Comparison of ENCODE assay signal across 8 cellular contexts in the genomic region with DNA sequence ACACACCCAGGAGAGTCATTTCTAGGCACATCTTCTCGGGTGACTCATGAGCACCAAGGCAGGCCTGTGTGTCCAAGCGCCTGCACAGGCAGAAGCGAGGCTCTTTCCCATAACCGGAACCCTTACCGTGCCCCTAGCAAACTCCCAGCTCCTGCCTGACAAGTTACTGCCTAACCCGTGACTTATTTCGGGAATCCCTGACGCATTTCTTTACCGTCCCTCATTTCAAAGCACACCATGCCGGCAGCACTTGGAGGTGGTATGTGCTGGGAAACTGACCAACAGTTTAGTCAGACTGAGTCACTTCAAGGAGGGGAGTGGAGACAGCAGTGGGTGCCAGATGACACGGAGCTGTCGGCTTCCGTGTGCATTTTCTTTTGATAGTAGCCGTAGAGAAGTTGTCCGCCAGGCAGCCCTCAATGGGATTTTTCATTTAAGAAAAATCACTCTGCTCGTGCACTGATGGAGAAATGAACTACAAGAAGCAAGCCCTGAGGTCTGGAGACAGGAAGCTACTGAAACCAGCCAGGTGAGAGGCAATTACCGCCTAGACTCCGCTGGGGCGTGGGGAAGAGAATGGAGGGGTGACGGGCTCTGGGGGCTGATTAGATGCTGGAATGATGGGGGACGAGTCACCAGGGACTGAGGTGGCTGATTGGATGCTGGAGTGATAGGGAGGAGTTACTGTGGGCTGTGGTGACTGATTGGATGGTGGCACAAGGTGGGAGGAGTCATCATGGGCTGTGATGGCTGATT. TPM values are rescaled to one million over a fixed set of nuclear protein-coding genes. Genes with fewer than 3 reads are reported as not detected.
DNase-seq lines count a peak whose midpoint lies in the region; ATAC-seq and TF ChIP-seq lines count a peak whose summit lies in the region.

No MANE protein-coding gene starts in this region.

- RAD21 ChIA-PET in HCT116 (lab: Charles Lee; ENCODE audit: low non-redundant PET in 1 of 2, low total read pairs in 2 of 2, uncharacterized antibody in 2 of 2, unreplicated experiment in 2 of 2): interaction anchor here in 1 of 2 experiments (0.7 kb wide), 1 partner anchor 76 kb away, joined by 3 read pairs; no protein-coding TSS in a partner anchor

- peaks cover 8% of the 10 kb centered on the region for H3K9me3 Mint-ChIP-seq in WTC11

- no peak overlapping the region for H2AFZ ChIP-seq in HCT116 (ENCODE audit: low read depth, low read length, poor library complexity, severe bottlenecking)

- CTCF ChIA-PET in HCT116 (lab: Charles Lee) (interaction anchor here (0.6 to 2.3 kb wide), 7 partner anchors 17 to 197 kb away, joined by 3 to 8 read pairs (median 4); no protein-coding TSS in a partner anchor), WTC11 (lab: Charles Lee) (no interaction called here)

- POLR2A ChIA-PET in HCT116 (lab: Charles Lee) (interaction anchor here (0.9 to 2.7 kb wide), 3 partner anchors 17 to 41 kb away, joined by 3 to 8 read pairs (median 4); no protein-coding TSS in a partner anchor), WTC11 (lab: Charles Lee) (no interaction called here)

- H3K4me1 Mint-ChIP-seq in WTC11: no peaks in the 10 kb centered on the region

- H4K20me1 ChIP-seq in HCT116 (ENCODE audit: insufficient read depth): no peaks in the 10 kb centered on the region

- TF ChIP-seq CTCF in HCT116 (IDR thresholded peaks at IDR 0.05 in 2 of 3, conservative IDR thresholded peaks at IDR 0.05 in 1 of 3; ENCODE audit: borderline replicate concordance in 1 of 3, insufficient read depth in 1 of 3, low read depth in 2 of 3, low read length in 2 of 3): no peak
- TF ChIP-seq CTCF in WTC11 (IDR thresholded peaks at IDR 0.05): no peak
- TF ChIP-seq CTCF in left ventricle myocardium inferior (IDR thresholded peaks at IDR 0.05; ENCODE audit: borderline replicate concordance): no peak

- H3K4me3 Mint-ChIP-seq in WTC11: no peak overlapping the region

- ATAC-seq in HCT116 (peak; percentile 89), WTC11 (peak; percentile 86), HG03565 (IDR thresholded peaks at IDR 0.05; ENCODE audit: unreplicated experiment) (no peak), GM18867 (IDR thresholded peaks at IDR 0.05; ENCODE audit: unreplicated experiment) (no peak)

- TF ChIP-seq POLR2A in HCT116 (IDR thresholded peaks at IDR 0.05; ENCODE audit: borderline replicate concordance, extremely low read depth, insufficient read depth, insufficient read length): peak; percentile 20

- H3K27me3 Mint-ChIP-seq in WTC11 (ENCODE audit: low read depth): no peaks in the 10 kb centered on the region

- no peaks in the 10 kb centered on the region for H3K27me3 ChIP-seq in HCT116 (ENCODE audit: insufficient read depth, low read length)
- peaks cover 4% of the 10 kb centered on the region for H3K27me3 ChIP-seq in left ventricle myocardium inferior (ENCODE audit: low read depth)

- intact Hi-C loops in HCT116 (cut with micrococcal nuclease) (loop anchor here (1.0 to 5.0 kb wide), 3 partner anchors 41 to 70 kb away; no protein-coding TSS in a partner anchor), left ventricle myocardium inferior (cut with micrococcal nuclease) (no loop called here)

- H3K27ac Mint-ChIP-seq in WTC11: no peak overlapping the region

- peak overlapping the region; percentile 61 for H3K9ac ChIP-seq in HCT116 (ENCODE audit: low read length)

- H3K36me3 ChIP-seq in HCT116 (ENCODE audit: control insufficient read depth in 1 of 2, insufficient read depth in 2 of 2, low read length in 2 of 2): no peaks in the 10 kb centered on the region
- no peaks in the 10 kb centered on the region for H3K36me3 ChIP-seq in left ventricle myocardium inferior

- H3K4me3 ChIP-seq in HCT116 (replicated peaks in 1 of 2; ENCODE audit: low read depth in 1 of 2, low read length in 2 of 2) (peak overlapping the region; percentile 55 to 59), left ventricle myocardium inferior (peak overlapping the region; percentile 19)

- TSS peak; percentile 91 for BruUV-seq in HCT116 (replicated peaks; lab: Mats Ljungman, UMichigan)

- DNase-seq in HCT116 (ENCODE audit: low read depth, low spot score) (peak; percentile 100), WTC11 (ENCODE audit: low spot score) (no peak), left ventricle myocardium inferior (no peak), smooth muscle cell of the brain vasculature (ENCODE audit: low read depth, low spot score) (peak; percentile 93), DMS79 treated with DMSO at 0.1 percent for 48 hours (lab: John Stamatoyannopoulos, UW) (no peak)
- DNase-seq in activated CD8-positive, alpha-beta memory T cell treated with anti-CD3 and anti-CD28 coated beads for 24 hours: no peak

- H3K36me3 Mint-ChIP-seq in WTC11: no peaks in the 10 kb centered on the region

- H3K9me3 ChIP-seq in HCT116 (ENCODE audit: control insufficient read depth in 1 of 2, insufficient read depth in 1 of 2, low read depth in 1 of 2, low read length in 2 of 2) (no peaks in the 10 kb centered on the region), left ventricle myocardium inferior (replicated peaks) (no peaks in the 10 kb centered on the region)

- H3K4me1 ChIP-seq in HCT116 (ENCODE audit: control insufficient read depth in 1 of 2, insufficient read depth in 2 of 2, low read length in 2 of 2): peaks cover 37 to 60% of the 10 kb centered on the region in 2 experiments
- H3K4me1 ChIP-seq in left ventricle myocardium inferior: peaks cover 10% of the 10 kb centered on the region

- peak overlapping the region; percentile 76 for H3K4me2 ChIP-seq in HCT116 (ENCODE audit: low read length)

- H3K27ac ChIP-seq in HCT116 (ENCODE audit: low read depth, low read length) (peak overlapping the region; percentile 93), left ventricle myocardium inferior (replicated peaks) (no peak overlapping the region)

- no peaks in the 10 kb centered on the region for H3K79me2 ChIP-seq in HCT116 (ENCODE audit: insufficient read depth, low read length)

- no peak for TF ChIP-seq RAD21 in HCT116 (IDR thresholded peaks at IDR 0.05; ENCODE audit: low read depth)

- no peaks in the 10 kb centered on the region for H3K9me2 ChIP-seq in HCT116 (ENCODE audit: insufficient read depth)

TF ChIP-seq in HCT116, 20 proteins besides CTCF, POLR2A, EP300 and RAD21 (continues in another document):
- TF ChIP-seq ZNF274 (IDR thresholded peaks at IDR 0.05; ENCODE audit: low read depth, low read length) (no peak), TCF7L2 (IDR thresholded peaks at IDR 0.05; ENCODE audit: borderline replicate concordance, extremely low read depth, insufficient read depth, insufficient read length) (peak; percentile 97), JUND (IDR thresholded peaks at IDR 0.05) (no peak)
- TF ChIP-seq, protein P1, sequence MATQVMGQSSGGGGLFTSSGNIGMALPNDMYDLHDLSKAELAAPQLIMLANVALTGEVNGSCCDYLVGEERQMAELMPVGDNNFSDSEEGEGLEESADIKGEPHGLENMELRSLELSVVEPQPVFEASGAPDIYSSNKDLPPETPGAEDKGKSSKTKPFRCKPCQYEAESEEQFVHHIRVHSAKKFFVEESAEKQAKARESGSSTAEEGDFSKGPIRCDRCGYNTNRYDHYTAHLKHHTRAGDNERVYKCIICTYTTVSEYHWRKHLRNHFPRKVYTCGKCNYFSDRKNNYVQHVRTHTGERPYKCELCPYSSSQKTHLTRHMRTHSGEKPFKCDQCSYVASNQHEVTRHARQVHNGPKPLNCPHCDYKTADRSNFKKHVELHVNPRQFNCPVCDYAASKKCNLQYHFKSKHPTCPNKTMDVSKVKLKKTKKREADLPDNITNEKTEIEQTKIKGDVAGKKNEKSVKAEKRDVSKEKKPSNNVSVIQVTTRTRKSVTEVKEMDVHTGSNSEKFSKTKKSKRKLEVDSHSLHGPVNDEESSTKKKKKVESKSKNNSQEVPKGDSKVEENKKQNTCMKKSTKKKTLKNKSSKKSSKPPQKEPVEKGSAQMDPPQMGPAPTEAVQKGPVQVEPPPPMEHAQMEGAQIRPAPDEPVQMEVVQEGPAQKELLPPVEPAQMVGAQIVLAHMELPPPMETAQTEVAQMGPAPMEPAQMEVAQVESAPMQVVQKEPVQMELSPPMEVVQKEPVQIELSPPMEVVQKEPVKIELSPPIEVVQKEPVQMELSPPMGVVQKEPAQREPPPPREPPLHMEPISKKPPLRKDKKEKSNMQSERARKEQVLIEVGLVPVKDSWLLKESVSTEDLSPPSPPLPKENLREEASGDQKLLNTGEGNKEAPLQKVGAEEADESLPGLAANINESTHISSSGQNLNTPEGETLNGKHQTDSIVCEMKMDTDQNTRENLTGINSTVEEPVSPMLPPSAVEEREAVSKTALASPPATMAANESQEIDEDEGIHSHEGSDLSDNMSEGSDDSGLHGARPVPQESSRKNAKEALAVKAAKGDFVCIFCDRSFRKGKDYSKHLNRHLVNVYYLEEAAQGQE (IDR thresholded peaks at IDR 0.05; ENCODE audit: low read depth): no peak

TF ChIP-seq in WTC11, 78 proteins besides CTCF, POLR2A, EP300 and RAD21:
- TF ChIP-seq EMX1 (CRISPR knock-in tag; IDR thresholded peaks at IDR 0.05) (no peak), ETV6 (CRISPR knock-in tag; IDR thresholded peaks at IDR 0.05) (no peak), NFYB (CRISPR knock-in tag; conservative IDR thresholded peaks at IDR 0.05; ENCODE audit: low read depth) (peak; percentile 53)

RNA-seq across cellular contexts. Expression of a gene that starts 17.2 kb away (rescaled TPM):
- total RNA-seq in HCT116 (2021; ENCODE audit: unreplicated experiment) (7.0 TPM), WTC11 (2021) (0.05 TPM in 1 of 3 replicates, not detected in the others), left ventricle myocardium inferior (1.4 TPM)
- 5.4 and 6.0 TPM in 2 replicates for polyA plus RNA-seq in HCT116 (2012)

Comparison
In these comparisons a context has a peak if more than half of its experiments do, and no peak if none do; other contexts are left out.
1. ATAC-seq: peak in HCT116 (single experiment) and WTC11 (single experiment); none in HG03565 (single experiment) and GM18867 (single experiment).
2. DNase-seq: peak in HCT116 (single experiment) and smooth muscle cell of the brain vasculature (single experiment); none in WTC11 (single experiment), left ventricle myocardium inferior (single experiment), activated CD8-positive, alpha-beta memory T cell treated with anti-CD3 and anti-CD28 coated beads for 24 hours (single experiment) and DMS79 treated with DMSO at 0.1 percent for 48 hours (single experiment).